In the genomic region with DNA sequence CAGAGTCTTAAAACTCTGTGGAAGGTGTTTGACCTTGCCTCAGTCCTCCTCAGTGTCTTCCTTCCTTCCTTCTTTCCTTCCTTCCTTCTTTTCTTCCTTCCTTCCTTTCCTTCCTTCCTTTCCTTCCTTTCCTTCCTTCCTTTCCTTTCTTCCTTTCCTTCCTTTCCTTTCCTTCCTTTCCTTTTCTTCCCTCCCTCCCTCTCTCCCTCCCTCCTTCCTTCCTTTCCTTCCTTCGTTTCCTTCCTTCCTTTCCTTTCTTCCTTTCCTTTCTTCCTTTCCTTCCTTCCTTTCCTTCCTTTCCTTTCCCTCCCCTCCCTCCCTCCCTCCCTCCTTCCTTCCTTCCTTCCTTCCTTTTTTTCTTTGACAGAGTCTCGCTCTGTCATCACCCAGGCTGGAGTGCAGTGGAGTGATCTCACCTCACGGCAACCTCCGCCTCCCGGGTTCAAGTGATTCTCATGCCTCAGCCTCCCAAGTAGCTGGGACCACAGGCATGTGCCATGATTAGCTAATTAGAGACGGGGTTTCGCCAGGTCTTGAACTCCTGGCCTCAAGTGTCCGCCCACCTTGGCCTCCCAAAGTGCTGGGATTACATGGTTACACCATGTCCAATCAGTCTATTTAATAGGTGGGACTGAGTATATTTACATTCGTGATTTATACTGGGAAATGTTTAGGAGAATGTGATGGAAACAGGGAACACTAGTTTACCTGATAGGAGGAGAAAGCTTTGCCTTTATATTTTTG, we compare ENCODE assay signal across 27 cellular contexts. TPM values are rescaled to one million over a fixed set of nuclear protein-coding genes. Genes with fewer than 3 reads are reported as not detected.
DNase-seq lines count a peak whose midpoint lies in the region; ATAC-seq and TF ChIP-seq lines count a peak whose summit lies in the region.
"Had no signal": no experiment of that assay in that cellular context is flagged by ENCODE, and none has a peak within 500 bp of the region (broad histone marks: within the 10 kb centered on the region; RNA-seq: fewer than 3 reads in every experiment).

No MANE protein-coding gene starts in this region.

- H3K27me3 ChIP-seq in layer of hippocampus (ENCODE audit: control insufficient read depth, insufficient read depth, low read length) (no peaks in the 10 kb centered on the region), suprapubic skin (no peaks in the 10 kb centered on the region)
- H3K27me3 ChIP-seq: Peyer's patch had no signal

- POLR2A ChIA-PET in activated CD8-positive, alpha-beta T cell treated with anti-CD3 and anti-CD28 coated beads for 36 hours (lab: Charles Lee), result interaction anchor here (0.6 kb wide), 2 partner anchors 28 to 691 kb away, joined by 3 read pairs; no protein-coding TSS in a partner anchor

- TF ChIP-seq CTCF in Calu3 (IDR thresholded peaks at IDR 0.05; ENCODE audit: unreplicated experiment) (no peak), suprapubic skin (IDR thresholded peaks at IDR 0.05) (no peak)
- no peak for TF ChIP-seq CTCF in activated CD8-positive, alpha-beta T cell treated with anti-CD3 and anti-CD28 coated beads for 36 hours (IDR thresholded peaks at IDR 0.05)

- peak overlapping the region; percentile 23 for H3K27ac ChIP-seq in layer of hippocampus (ENCODE audit: low read depth, low read length)
- peak overlapping the region; percentile 30 for H3K27ac ChIP-seq in suprapubic skin
- H3K27ac ChIP-seq: Peyer's patch had no signal

- H3K9me3 ChIP-seq in suprapubic skin, result no peaks in the 10 kb centered on the region
- H3K9me3 ChIP-seq: HAP-1, Peyer's patch had no signal

- TF ChIP-seq POLR2A in suprapubic skin (IDR thresholded peaks at IDR 0.05), result no peak

- no peak for TF ChIP-seq EP300 in suprapubic skin (IDR thresholded peaks at IDR 0.05)

- H3K4me3 Mint-ChIP-seq in Calu3 (ENCODE audit: low read depth, unreplicated experiment), result no peak overlapping the region
- H3K4me3 Mint-ChIP-seq in activated T-helper 17 cell treated with anti-CD3 and anti-CD28 coated beads, Interleukin-2, amount 50 U/mL, for 72 hours, result no peak overlapping the region
- H3K4me3 Mint-ChIP-seq in activated CD8-positive, alpha-beta T cell treated with anti-CD3 and anti-CD28 coated beads for 36 hours, result no peak overlapping the region
- H3K4me3 Mint-ChIP-seq: naive thymus-derived CD8-positive, alpha-beta T cell; stimulated activated naive B cell treated with anti-CD40 and anti-IgM and Interleukin-4, amounts not matched to agents 10 μg/mL and 1 μg/mL and 100 μg/mL, for 72 hours had no signal

- no peaks in the 10 kb centered on the region for H3K27me3 Mint-ChIP-seq in Calu3 (ENCODE audit: unreplicated experiment)
- H3K27me3 Mint-ChIP-seq in activated T-helper 17 cell treated with anti-CD3 and anti-CD28 coated beads, Interleukin-2, amount 50 U/mL, for 72 hours, result no peaks in the 10 kb centered on the region
- no peaks in the 10 kb centered on the region for H3K27me3 Mint-ChIP-seq in activated CD8-positive, alpha-beta T cell treated with anti-CD3 and anti-CD28 coated beads for 36 hours
- H3K27me3 Mint-ChIP-seq: naive thymus-derived CD8-positive, alpha-beta T cell; stimulated activated naive B cell treated with anti-CD40 and anti-IgM and Interleukin-4, amounts not matched to agents 10 μg/mL and 1 μg/mL and 100 μg/mL, for 72 hours had no signal

- no peak overlapping the region for H3K4me3 ChIP-seq in suprapubic skin
- H3K4me3 ChIP-seq: HAP-1, lung, Peyer's patch had no signal

- peak overlapping the region; percentile 11 for H3K27ac Mint-ChIP-seq in Calu3 (ENCODE audit: unreplicated experiment)
- H3K27ac Mint-ChIP-seq in activated T-helper 17 cell treated with anti-CD3 and anti-CD28 coated beads, Interleukin-2, amount 50 U/mL, for 72 hours, result peak overlapping the region; percentile 10
- H3K27ac Mint-ChIP-seq in activated CD8-positive, alpha-beta T cell treated with anti-CD3 and anti-CD28 coated beads for 36 hours, result no peak overlapping the region
- H3K27ac Mint-ChIP-seq: stimulated activated naive B cell treated with anti-CD40 and anti-IgM and Interleukin-4, amounts not matched to agents 10 μg/mL and 1 μg/mL and 100 μg/mL, for 72 hours had no signal

- H3K9me3 Mint-ChIP-seq in Calu3 (ENCODE audit: low read depth, unreplicated experiment), result no peaks in the 10 kb centered on the region
- H3K9me3 Mint-ChIP-seq in activated T-helper 17 cell treated with anti-CD3 and anti-CD28 coated beads, Interleukin-2, amount 50 U/mL, for 72 hours, result no peaks in the 10 kb centered on the region
- H3K9me3 Mint-ChIP-seq in activated CD8-positive, alpha-beta T cell treated with anti-CD3 and anti-CD28 coated beads for 36 hours, result no peaks in the 10 kb centered on the region
- H3K9me3 Mint-ChIP-seq: naive thymus-derived CD8-positive, alpha-beta T cell; stimulated activated naive B cell treated with anti-CD40 and anti-IgM and Interleukin-4, amounts not matched to agents 10 μg/mL and 1 μg/mL and 100 μg/mL, for 72 hours had no signal

- DNase-seq in Calu3 (no peak), suprapubic skin (ENCODE audit: low spot score in 2 of 2) (no peak), AG08395 (ENCODE audit: low spot score) (no peak)
- no peak for DNase-seq in activated CD8-positive, alpha-beta T cell treated with anti-CD3 and anti-CD28 coated beads for 36 hours
- DNase-seq: activated CD4-positive, alpha-beta T cell treated with anti-CD3 and anti-CD28 coated beads for 4 hours; activated CD8-positive, alpha-beta memory T cell treated with anti-CD3 and anti-CD28 coated beads for 24 hours; activated gamma-delta T cell; C1 segment of cervical spinal cord; cerebellar nuclear complex; COR-L47; DMS53; Kasumi-1; MV-4-11; naive thymus-derived CD8-positive, alpha-beta T cell; NCI-H1436 treated with DMSO at 0.1 percent for 48 hours; NCI-H2081 treated with DMSO at 0.1 percent for 48 hours; NCI-H345; NCI-H748 treated with DMSO at 0.1 percent for 48 hours; Peyer's patch; SHP77; stimulated activated naive B cell treated with anti-CD40 and anti-IgM and Interleukin-4, amounts not matched to agents 10 μg/mL and 1 μg/mL and 100 μg/mL, for 72 hours had no signal

- WGBS in suprapubic skin, result 90% methylated on average over 9 of the region's 9 CpGs

- H3K36me3 Mint-ChIP-seq in Calu3 (ENCODE audit: insufficient read depth, unreplicated experiment), result peaks cover 27% of the 10 kb centered on the region
- peaks cover 100% of the 10 kb centered on the region for H3K36me3 Mint-ChIP-seq in activated T-helper 17 cell treated with anti-CD3 and anti-CD28 coated beads, Interleukin-2, amount 50 U/mL, for 72 hours (ENCODE audit: low read depth)
- H3K36me3 Mint-ChIP-seq in activated CD8-positive, alpha-beta T cell treated with anti-CD3 and anti-CD28 coated beads for 36 hours (ENCODE audit: low read depth), result peaks cover 60% of the 10 kb centered on the region

- H3K4me1 Mint-ChIP-seq in Calu3 (ENCODE audit: low read depth, unreplicated experiment), result peaks cover 29% of the 10 kb centered on the region
- peaks cover 17% of the 10 kb centered on the region for H3K4me1 Mint-ChIP-seq in activated T-helper 17 cell treated with anti-CD3 and anti-CD28 coated beads, Interleukin-2, amount 50 U/mL, for 72 hours
- peaks cover 53% of the 10 kb centered on the region for H3K4me1 Mint-ChIP-seq in activated CD8-positive, alpha-beta T cell treated with anti-CD3 and anti-CD28 coated beads for 36 hours (ENCODE audit: low read depth)

- BruUV-seq in Calu3 (replicated peaks; lab: Mats Ljungman, UMichigan), result no TSS peak

- CTCF ChIA-PET in Calu3 (lab: Charles Lee), result no interaction called here
- CTCF ChIA-PET in activated CD8-positive, alpha-beta T cell treated with anti-CD3 and anti-CD28 coated beads for 36 hours (lab: Charles Lee), result no interaction called here

- H3K36me3 ChIP-seq in suprapubic skin, result peaks cover 44% of the 10 kb centered on the region

- peaks cover 18% of the 10 kb centered on the region for H3K4me1 ChIP-seq in suprapubic skin
- H3K4me1 ChIP-seq: HAP-1 had no signal

- intact Hi-C loops in Calu3 (cut with micrococcal nuclease; ENCODE audit: unreplicated experiment), result no loop called here
- intact Hi-C loops in activated CD8-positive, alpha-beta T cell treated with anti-CD3 and anti-CD28 coated beads for 36 hours (cut with micrococcal nuclease), result no loop called here

- no peak for ATAC-seq in activated T-helper 17 cell treated with anti-CD3 and anti-CD28 coated beads, Interleukin-2, amount 50 U/mL, for 72 hours (replicated peaks)
- no peak for ATAC-seq in HG03354 (IDR thresholded peaks at IDR 0.05; ENCODE audit: poor library complexity, severe bottlenecking, unreplicated experiment)
- no peak for ATAC-seq in GM19324 (IDR thresholded peaks at IDR 0.05; ENCODE audit: low FRiP score, unreplicated experiment)
- ATAC-seq in activated CD8-positive, alpha-beta T cell treated with anti-CD3 and anti-CD28 coated beads for 36 hours, result no peak
- ATAC-seq: naive thymus-derived CD8-positive, alpha-beta T cell; stimulated activated naive B cell treated with anti-CD40 and anti-IgM and Interleukin-4, amounts not matched to agents 10 μg/mL and 1 μg/mL and 100 μg/mL, for 72 hours had no signal

RNA-seq across cellular contexts. Expression of gene ZNF507, which starts 16.3 kb away (rescaled TPM):
- total RNA-seq in Calu3 (2022) (31.5 and 34.0 TPM in 2 replicates), suprapubic skin (10 to 100 TPM; 11.2 to 34.0 (median 18.1) TPM)
- 10 to 100 TPM; 22.1 to 27.5 TPM for total RNA-seq in activated T-helper 17 cell treated with anti-CD3 and anti-CD28 coated beads, Interleukin-2, amount 50 U/mL, for 72 hours
- total RNA-seq in activated CD8-positive, alpha-beta T cell treated with anti-CD3 and anti-CD28 coated beads for 36 hours, result 10 to 100 TPM; 24.2 to 25.6 TPM

RNA-seq across cellular contexts. Expression of gene DPY19L3, which starts 43.8 kb away (rescaled TPM):
- total RNA-seq in Calu3 (2022) (23.8 and 29.4 TPM in 2 replicates), suprapubic skin (10 to 100 TPM; 10.1 to 32.0 (median 15.2) TPM)
- 10 to 100 TPM; 14.8 to 15.0 TPM for total RNA-seq in activated T-helper 17 cell treated with anti-CD3 and anti-CD28 coated beads, Interleukin-2, amount 50 U/mL, for 72 hours
- 10 to 100 TPM; 10.4 to 12.4 TPM for total RNA-seq in activated CD8-positive, alpha-beta T cell treated with anti-CD3 and anti-CD28 coated beads for 36 hours
